22 cellular contexts compared by ENCODE assay signal in the genomic region with DNA sequence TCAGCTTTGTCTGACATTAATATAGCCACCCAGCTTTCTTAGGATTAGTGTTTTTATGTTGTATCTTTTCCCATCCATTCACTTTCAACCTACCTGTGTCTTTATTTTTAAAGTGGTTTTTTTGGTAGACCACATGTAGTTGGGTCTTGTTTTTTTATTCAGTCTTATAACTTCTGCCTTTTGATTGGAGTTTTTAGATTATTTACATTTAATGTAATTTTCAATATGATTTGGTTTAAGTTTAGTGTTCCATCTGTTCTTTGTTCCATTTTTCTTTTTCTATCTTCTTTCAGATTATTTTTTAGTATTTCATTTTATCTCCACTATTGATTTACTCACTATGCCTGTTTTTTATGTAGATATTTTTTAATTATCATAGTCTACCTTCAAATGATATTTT. TPM values are rescaled to one million over a fixed set of nuclear protein-coding genes. Genes with fewer than 3 reads are reported as not detected.
A peak's percentile ranks its signal among the peaks of the same experiment; 100 is the strongest.
DNase-seq lines count a peak whose midpoint lies in the region; ATAC-seq, FAIRE-seq and TF ChIP-seq lines count a peak whose summit lies in the region.
"Had no signal": no experiment of that assay in that cellular context is flagged by ENCODE, and none has a peak within 500 bp of the region (broad histone marks: within the 10 kb centered on the region; RNA-seq: fewer than 3 reads in every experiment).

No MANE protein-coding gene starts in this region.

- no peak overlapping the region for H3K4me2 ChIP-seq in K562 (ENCODE audit: insufficient read depth, low read length)
- H3K4me2 ChIP-seq: A549; BLaER1 treated with 17β-estradiol and CSF1 and Interleukin-3, amounts not matched to agents 10 nM and 100 nM had no signal

- ATAC-seq in K562: no peak
- ATAC-seq in GM18511 (IDR thresholded peaks at IDR 0.05; ENCODE audit: unreplicated experiment): no peak
- ATAC-seq: A549; CD8-positive, alpha-beta T cell had no signal

- H4K20me1 ChIP-seq in K562 (replicated peaks; ENCODE audit: control insufficient read depth, insufficient read depth, low read length): no peaks in the 10 kb centered on the region
- H4K20me1 ChIP-seq: BLaER1 treated with 17β-estradiol and CSF1 and Interleukin-3, amounts not matched to agents 10 nM and 100 nM had no signal

- intact Hi-C loops in K562 (cut with micrococcal nuclease) (no loop called here), kidney (cut with DNase I) (no loop called here), uterus (cut with DNase I; ENCODE audit: low total_unique reads) (no loop called here)

- H3K9ac ChIP-seq in K562 (ENCODE audit: insufficient read depth in 1 of 2, low read depth in 2 of 2, low read length in 2 of 2) (no peak overlapping the region), kidney (ENCODE audit: low read length in 2 of 2) (no peak overlapping the region)
- H3K9ac ChIP-seq: BLaER1 treated with 17β-estradiol and CSF1 and Interleukin-3, amounts not matched to agents 10 nM and 100 nM had no signal

- no peak for TF ChIP-seq CTCF in K562 (IDR thresholded peaks at IDR 0.05 in 2 of 3, conservative IDR thresholded peaks at IDR 0.05 in 1 of 3; ENCODE audit: insufficient read depth in 2 of 3, low read depth in 1 of 3, low read length in 3 of 3)
- TF ChIP-seq CTCF in kidney (IDR thresholded peaks at IDR 0.05; ENCODE audit: borderline replicate concordance, extremely low read depth, insufficient read depth): no peak
- TF ChIP-seq CTCF in uterus (IDR thresholded peaks at IDR 0.05): no peak

- H3K36me3 ChIP-seq in K562 (ENCODE audit: control insufficient read depth, insufficient read depth, low read length) (no peaks in the 10 kb centered on the region), kidney (ENCODE audit: control insufficient read depth in 1 of 2, insufficient read depth in 2 of 2, low read length in 2 of 2) (no peaks in the 10 kb centered on the region), uterus (no peaks in the 10 kb centered on the region)
- H3K36me3 ChIP-seq: BLaER1 treated with 17β-estradiol and CSF1 and Interleukin-3, amounts not matched to agents 10 nM and 100 nM had no signal

- BruUV-seq in K562 (replicated peaks; lab: Mats Ljungman, UMichigan): no TSS peak

- TF ChIP-seq POLR2A in K562 (conservative IDR thresholded peaks at IDR 0.05) (no peak), uterus (IDR thresholded peaks at IDR 0.05) (no peak)

- H3K27ac ChIP-seq in K562 (ENCODE audit: extremely low read depth, low read depth, low read length) (no peak overlapping the region), kidney (ENCODE audit: low read depth in 2 of 2, low read length in 2 of 2) (no peak overlapping the region), uterus (no peak overlapping the region)
- H3K27ac ChIP-seq: 22Rv1; A549; BLaER1 treated with 17β-estradiol and CSF1 and Interleukin-3, amounts not matched to agents 10 nM and 100 nM; C4-2B had no signal

- no peaks in the 10 kb centered on the region for H3K79me2 ChIP-seq in K562 (ENCODE audit: control insufficient read depth, insufficient read depth, low read length)

- in situ Hi-C loops in K562 (cut with MboI): no loop called here

- no peak overlapping the region for H2AFZ ChIP-seq in K562 (ENCODE audit: low read depth, low read length)

- CTCF ChIA-PET in K562 (lab: Yijun Ruan, JAX; ENCODE audit: low intra/inter-chr PET ratio): no interaction called here

- FAIRE-seq in G401.6 (lab: Jason Lieb, UNC) (peak; percentile 53), K562 (lab: Jason Lieb, UNC) (no peak), kidney (lab: Jason Lieb, UNC) (peak; percentile 21)
- FAIRE-seq: A549, D721Med, GM12891 had no signal

- POLR2A ChIA-PET in K562 (lab: Yijun Ruan, JAX): no interaction called here

- no peaks in the 10 kb centered on the region for H3K27me3 ChIP-seq in K562 (ENCODE audit: control insufficient read depth in 2 of 2, insufficient read depth in 2 of 2, low read length in 2 of 2)
- H3K27me3 ChIP-seq in uterus: no peaks in the 10 kb centered on the region
- H3K27me3 ChIP-seq: BLaER1 treated with 17β-estradiol and CSF1 and Interleukin-3, amounts not matched to agents 10 nM and 100 nM had no signal

- TF ChIP-seq EP300 in K562 (IDR thresholded peaks at IDR 0.05; ENCODE audit: low read length): no peak

- TF ChIP-seq RAD21 in K562 (CRISPR knock-in tag; conservative IDR thresholded peaks at IDR 0.05 in 1 of 2, IDR thresholded peaks at IDR 0.05 in 1 of 2): no peak

- no peaks in the 10 kb centered on the region for H3K4me1 ChIP-seq in K562 (replicated peaks in 1 of 2; ENCODE audit: control insufficient read depth in 2 of 2, insufficient read depth in 2 of 2, low read length in 2 of 2)
- no peaks in the 10 kb centered on the region for H3K4me1 ChIP-seq in kidney (ENCODE audit: control insufficient read depth in 1 of 2, insufficient read depth in 1 of 2, low read depth in 1 of 2, low read length in 2 of 2)
- H3K4me1 ChIP-seq in uterus: no peaks in the 10 kb centered on the region
- H3K4me1 ChIP-seq: A549; BLaER1 treated with 17β-estradiol and CSF1 and Interleukin-3, amounts not matched to agents 10 nM and 100 nM; Caco-2 had no signal

- H3K9me3 ChIP-seq in K562 (replicated peaks; ENCODE audit: control insufficient read depth, insufficient read depth, low read depth, low read length): no peaks in the 10 kb centered on the region
- no peaks in the 10 kb centered on the region for H3K9me3 ChIP-seq in kidney (ENCODE audit: control insufficient read depth in 1 of 2, low read length in 2 of 2)
- no peaks in the 10 kb centered on the region for H3K9me3 ChIP-seq in uterus
- H3K9me3 ChIP-seq: Caco-2 had no signal

- H3K9me1 ChIP-seq in K562 (ENCODE audit: control insufficient read depth, insufficient read depth, low read length): no peaks in the 10 kb centered on the region

- DNase-seq in K562 (ENCODE audit: extremely low read depth in 1 of 4, low spot score in 3 of 4): no peak
- no peak for DNase-seq in kidney
- no peak for DNase-seq in uterus
- no peak for DNase-seq in anterior cingulate cortex (lab: John Stamatoyannopoulos, UW)
- DNase-seq: AML-193; Caco-2; Calu3; CD4-positive, alpha-beta T cell; CD8-positive, alpha-beta T cell; DMS79 treated with DMSO at 0.1 percent for 48 hours; GF-D8 had no signal

- no peak overlapping the region for H3K4me3 ChIP-seq in K562
- H3K4me3 ChIP-seq in kidney (ENCODE audit: low read length in 2 of 2): no peak overlapping the region
- no peak overlapping the region for H3K4me3 ChIP-seq in uterus
- H3K4me3 ChIP-seq: A549; BLaER1 treated with 17β-estradiol and CSF1 and Interleukin-3, amounts not matched to agents 10 nM and 100 nM had no signal

TF ChIP-seq in K562, 482 proteins besides CTCF, POLR2A, EP300 and RAD21:
- TF ChIP-seq GTF2A2 (tag; IDR thresholded peaks at IDR 0.05) (no peak), ESRRA (IDR thresholded peaks at IDR 0.05; ENCODE audit: borderline replicate concordance, low read depth) (no peak), E2F1 (CRISPR knock-in tag; IDR thresholded peaks at IDR 0.05) (no peak), ZNF354B (CRISPR knock-in tag; IDR thresholded peaks at IDR 0.05) (0 out of 2 replicates have a peak, but pooled peaks have one; percentile 16), POU5F1 (IDR thresholded peaks at IDR 0.05; ENCODE audit: borderline replicate concordance, low read depth, low read length, partially characterized antibody) (no peak), CBX2 (IDR thresholded peaks at IDR 0.05; ENCODE audit: insufficient read depth, low read length, poor library complexity, severe bottlenecking) (no peak), ZNF507 (tag; conservative IDR thresholded peaks at IDR 0.05) (peak; percentile 96), CBFA2T3 (IDR thresholded peaks at IDR 0.05) (no peak), SLC30A9 (CRISPR knock-in tag; IDR thresholded peaks at IDR 0.05) (no peak), TAF1 (IDR thresholded peaks at IDR 0.05; ENCODE audit: control insufficient read depth, extremely low read depth, insufficient read depth, low read length, severe bottlenecking) (no peak)

RNA-seq across cellular contexts. Expression of gene MSTN, which starts 13.1 kb away (rescaled TPM):
- not detected in 2 replicates for total RNA-seq in K562 (2011; cell fraction: chromatin; rRNA removed; ENCODE audit: low replicate concordance)
- total RNA-seq in K562 (2011; cell fraction: nucleolus; rRNA removed): not detected in 2 replicates
- not detected in 2 replicates for total RNA-seq in K562 (2011; cell fraction: nucleoplasm; rRNA removed)
- total RNA-seq in K562 (2014; rRNA removed): not detected in 2 replicates
- total RNA-seq in K562 (2014; rRNA removed; fragmentation: Illumina TruSeq; extraction: Trizol): not detected in 2 replicates
- total RNA-seq in K562 (2015; rRNA removed; fragmentation: Illumina TruSeq; extraction: Trizol): not detected in 2 replicates
- not detected in 2 replicates for total RNA-seq in K562 (2021)
- polyA plus RNA-seq in K562 (2011; rRNA removed): not detected in 2 replicates
- not detected in 2 replicates for polyA plus RNA-seq in K562 (2011; cell fraction: cytosol; rRNA removed)
- not detected in 2 replicates for polyA plus RNA-seq in K562 (2011; cell fraction: nucleus; rRNA removed)
- 0.03 TPM in 1 of 2 replicates, not detected in the other for polyA plus RNA-seq in K562 (2012)
- polyA plus RNA-seq in K562 (2014; fragmentation: Illumina TruSeq; extraction: Trizol): not detected in 2 replicates
- polyA plus RNA-seq in K562 (2014; fragmentation: Nextera tagmentation; extraction: Ambion mirVana): not detected
- not detected in 2 replicates for polyA plus RNA-seq in K562 (2014; rRNA removed)
- not detected in 2 replicates for polyA minus RNA-seq in K562 (2011; rRNA and poly(A)+ RNA removed)
- polyA minus RNA-seq in K562 (2011; cell fraction: cytosol; rRNA and poly(A)+ RNA removed): not detected in 2 replicates
- polyA minus RNA-seq in K562 (2011; cell fraction: nucleus; rRNA and poly(A)+ RNA removed): not detected in 2 replicates
- 0.38 TPM for total RNA-seq in kidney
- 0.34 TPM for polyA plus RNA-seq in kidney (ENCODE audit: insufficient read depth, low read depth, low replicate concordance)
- total RNA-seq in uterus: 1 to 10 TPM in 1 of 4 donors, under 1 TPM in 1, not detected in 2; 0.95 to 1.9 TPM
- total RNA-seq: A172; B cell; Caco-2; CD4-positive, alpha-beta T cell; CD8-positive, alpha-beta T cell had no signal
- polyA plus RNA-seq: BJ had no signal
